8 cellular contexts compared by ENCODE assay signal in genomic region chr1:46333300-46334029, GRCh38. TPM values are rescaled to one million over a fixed set of nuclear protein-coding genes. Genes with fewer than 3 reads are reported as not detected.
DNase-seq lines count a peak whose midpoint lies in the region; ATAC-seq and TF ChIP-seq lines count a peak whose summit lies in the region.

No MANE protein-coding gene starts in this region.

- ATAC-seq in activated CD8-positive, alpha-beta T cell treated with anti-CD3 and anti-CD28 coated beads for 36 hours = peak; percentile 27
- no peak for ATAC-seq in activated CD8-positive, alpha-beta T cell treated with anti-CD3 and anti-CD28 coated beads, Interleukin-2, amount 10 ng/mL, durations not matched to agents 7 days and 5 days
- ATAC-seq in HG02588 (IDR thresholded peaks at IDR 0.05; ENCODE audit: unreplicated experiment) = peak; percentile 50

- H3K4me3 Mint-ChIP-seq in activated CD8-positive, alpha-beta T cell treated with anti-CD3 and anti-CD28 coated beads for 36 hours = no peak overlapping the region
- no peak overlapping the region for H3K4me3 Mint-ChIP-seq in activated CD8-positive, alpha-beta T cell treated with anti-CD3 and anti-CD28 coated beads, Interleukin-2, amount 10 ng/mL, durations not matched to agents 7 days and 5 days
- H3K4me3 Mint-ChIP-seq in neural crest cell = no peak overlapping the region

- in situ Hi-C loops in T47D (cut with HindIII; ENCODE audit: low pct_unique_long_range_greater_than_20kb, low sequenced_read_pairs) = no loop called here

- no peaks in the 10 kb centered on the region for H3K9me3 Mint-ChIP-seq in activated CD8-positive, alpha-beta T cell treated with anti-CD3 and anti-CD28 coated beads for 36 hours
- no peaks in the 10 kb centered on the region for H3K9me3 Mint-ChIP-seq in activated CD8-positive, alpha-beta T cell treated with anti-CD3 and anti-CD28 coated beads, Interleukin-2, amount 10 ng/mL, durations not matched to agents 7 days and 5 days (ENCODE audit: insufficient read depth)
- H3K9me3 Mint-ChIP-seq in neural crest cell = no peaks in the 10 kb centered on the region

- H3K27ac Mint-ChIP-seq in activated CD8-positive, alpha-beta T cell treated with anti-CD3 and anti-CD28 coated beads for 36 hours = no peak overlapping the region
- no peak overlapping the region for H3K27ac Mint-ChIP-seq in activated CD8-positive, alpha-beta T cell treated with anti-CD3 and anti-CD28 coated beads, Interleukin-2, amount 10 ng/mL, durations not matched to agents 7 days and 5 days
- H3K27ac Mint-ChIP-seq in neural crest cell (ENCODE audit: unreplicated experiment) = no peak overlapping the region

- POLR2A ChIA-PET in activated CD8-positive, alpha-beta T cell treated with anti-CD3 and anti-CD28 coated beads for 36 hours (lab: Charles Lee) = interaction anchor here (1.2 to 1.6 kb wide), 2 partner anchors 14 to 29 kb away, joined by 3 to 4 read pairs; no protein-coding TSS in a partner anchor
- POLR2A ChIA-PET in activated CD8-positive, alpha-beta T cell treated with anti-CD3 and anti-CD28 coated beads, Interleukin-2, amount 10 ng/mL, durations not matched to agents 7 days and 5 days (lab: Charles Lee) = interaction anchor here (1.1 kb wide), 1 partner anchor 11 kb away, joined by 3 read pairs; no protein-coding TSS in a partner anchor

- H3K4me1 Mint-ChIP-seq in activated CD8-positive, alpha-beta T cell treated with anti-CD3 and anti-CD28 coated beads for 36 hours (ENCODE audit: low read depth) = no peaks in the 10 kb centered on the region
- H3K4me1 Mint-ChIP-seq in activated CD8-positive, alpha-beta T cell treated with anti-CD3 and anti-CD28 coated beads, Interleukin-2, amount 10 ng/mL, durations not matched to agents 7 days and 5 days (ENCODE audit: low read depth) = no peaks in the 10 kb centered on the region
- H3K4me1 Mint-ChIP-seq in neural crest cell = peaks cover 9% of the 10 kb centered on the region

- TF ChIP-seq CTCF in activated CD8-positive, alpha-beta T cell treated with anti-CD3 and anti-CD28 coated beads for 36 hours (IDR thresholded peaks at IDR 0.05) = no peak
- peak; percentile 45 for TF ChIP-seq CTCF in neural crest cell (conservative IDR thresholded peaks at IDR 0.05)

- CTCF ChIA-PET in activated CD8-positive, alpha-beta T cell treated with anti-CD3 and anti-CD28 coated beads for 36 hours (lab: Charles Lee) = interaction anchor here (0.7 to 1.7 kb wide), 7 partner anchors 12 to 1405 kb away, joined by 3 to 4 read pairs (median 3); no protein-coding TSS in a partner anchor
- CTCF ChIA-PET in activated CD8-positive, alpha-beta T cell treated with anti-CD3 and anti-CD28 coated beads, Interleukin-2, amount 10 ng/mL, durations not matched to agents 7 days and 5 days (lab: Charles Lee) = interaction anchor here (0.7 to 1.9 kb wide), 5 partner anchors 11 to 110 kb away, joined by 3 to 17 read pairs (median 4); no protein-coding TSS in a partner anchor

- H3K36me3 Mint-ChIP-seq in activated CD8-positive, alpha-beta T cell treated with anti-CD3 and anti-CD28 coated beads for 36 hours (ENCODE audit: low read depth) = no peaks in the 10 kb centered on the region
- H3K36me3 Mint-ChIP-seq in activated CD8-positive, alpha-beta T cell treated with anti-CD3 and anti-CD28 coated beads, Interleukin-2, amount 10 ng/mL, durations not matched to agents 7 days and 5 days (ENCODE audit: low read depth) = no peaks in the 10 kb centered on the region
- H3K36me3 Mint-ChIP-seq in neural crest cell (ENCODE audit: low read depth) = no peaks in the 10 kb centered on the region

- intact Hi-C loops in activated CD8-positive, alpha-beta T cell treated with anti-CD3 and anti-CD28 coated beads for 36 hours (cut with micrococcal nuclease) = no loop called here

- no peaks in the 10 kb centered on the region for H3K27me3 Mint-ChIP-seq in activated CD8-positive, alpha-beta T cell treated with anti-CD3 and anti-CD28 coated beads for 36 hours
- no peaks in the 10 kb centered on the region for H3K27me3 Mint-ChIP-seq in activated CD8-positive, alpha-beta T cell treated with anti-CD3 and anti-CD28 coated beads, Interleukin-2, amount 10 ng/mL, durations not matched to agents 7 days and 5 days (ENCODE audit: low read depth)
- H3K27me3 Mint-ChIP-seq in neural crest cell (ENCODE audit: low read depth) = no peaks in the 10 kb centered on the region

- DNase-seq in activated CD8-positive, alpha-beta T cell treated with anti-CD3 and anti-CD28 coated beads for 36 hours = no peak
- DNase-seq in activated CD8-positive, alpha-beta T cell treated with anti-CD3 and anti-CD28 coated beads, Interleukin-2, amount 10 ng/mL, durations not matched to agents 7 days and 5 days = no peak
- peak; percentile 34 for DNase-seq in NCI-H226
- DNase-seq in T47D (ENCODE audit: low read depth in 1 of 2, low spot score in 1 of 2) = peak; percentile 14 to 77
- DNase-seq in neural crest cell (ENCODE audit: low read depth, low spot score) = no peak
- no peak for DNase-seq in activated naive CD4-positive, alpha-beta T cell (lab: John Stamatoyannopoulos, UW)
- DNase-seq in NK-92 (lab: John Stamatoyannopoulos, UW; ENCODE audit: unreplicated experiment) = no peak

RNA-seq across cellular contexts. Expression of gene NSUN4, which starts 7.1 kb away (rescaled TPM):
- total RNA-seq in activated CD8-positive, alpha-beta T cell treated with anti-CD3 and anti-CD28 coated beads for 36 hours = 10 to 100 TPM; 28.5 to 29.3 TPM
- total RNA-seq in activated CD8-positive, alpha-beta T cell treated with anti-CD3 and anti-CD28 coated beads, Interleukin-2, amount 10 ng/mL, durations not matched to agents 7 days and 5 days = 10 to 100 TPM; 22.3 to 22.5 TPM
- total RNA-seq in neural crest cell = 32.7 and 33.3 TPM in 2 replicates

RNA-seq across cellular contexts. Expression of gene UQCRH, which starts 30.0 kb away (rescaled TPM):
- total RNA-seq in activated CD8-positive, alpha-beta T cell treated with anti-CD3 and anti-CD28 coated beads for 36 hours = 100 to 1,000 TPM; 391 to 396 TPM
- 100 to 1,000 TPM; 333 to 343 TPM for total RNA-seq in activated CD8-positive, alpha-beta T cell treated with anti-CD3 and anti-CD28 coated beads, Interleukin-2, amount 10 ng/mL, durations not matched to agents 7 days and 5 days
- 325 and 341 TPM in 2 replicates for total RNA-seq in neural crest cell

RNA-seq across cellular contexts. Expression of gene LRRC41, which starts 30.0 kb away (rescaled TPM):
- total RNA-seq in activated CD8-positive, alpha-beta T cell treated with anti-CD3 and anti-CD28 coated beads for 36 hours = 10 to 100 TPM; 32.1 to 32.2 TPM
- 10 to 100 TPM; 32.6 to 33.9 TPM for total RNA-seq in activated CD8-positive, alpha-beta T cell treated with anti-CD3 and anti-CD28 coated beads, Interleukin-2, amount 10 ng/mL, durations not matched to agents 7 days and 5 days
- 99.0 and 102 TPM in 2 replicates for total RNA-seq in neural crest cell

Comparison
In these comparisons a context has a peak if more than half of its experiments do, and no peak if none do; other contexts are left out.
1. DNase-seq: peak in NCI-H226 (single experiment) and T47D (2 of 2); none in activated CD8-positive, alpha-beta T cell treated with anti-CD3 and anti-CD28 coated beads for 36 hours (single experiment), activated CD8-positive, alpha-beta T cell treated with anti-CD3 and anti-CD28 coated beads, Interleukin-2, amount 10 ng/mL, durations not matched to agents 7 days and 5 days (single experiment), neural crest cell (single experiment), activated naive CD4-positive, alpha-beta T cell (0 of 4) and NK-92 (single experiment).